ENCODE assay signal across 9 cellular contexts in the genomic region with DNA sequence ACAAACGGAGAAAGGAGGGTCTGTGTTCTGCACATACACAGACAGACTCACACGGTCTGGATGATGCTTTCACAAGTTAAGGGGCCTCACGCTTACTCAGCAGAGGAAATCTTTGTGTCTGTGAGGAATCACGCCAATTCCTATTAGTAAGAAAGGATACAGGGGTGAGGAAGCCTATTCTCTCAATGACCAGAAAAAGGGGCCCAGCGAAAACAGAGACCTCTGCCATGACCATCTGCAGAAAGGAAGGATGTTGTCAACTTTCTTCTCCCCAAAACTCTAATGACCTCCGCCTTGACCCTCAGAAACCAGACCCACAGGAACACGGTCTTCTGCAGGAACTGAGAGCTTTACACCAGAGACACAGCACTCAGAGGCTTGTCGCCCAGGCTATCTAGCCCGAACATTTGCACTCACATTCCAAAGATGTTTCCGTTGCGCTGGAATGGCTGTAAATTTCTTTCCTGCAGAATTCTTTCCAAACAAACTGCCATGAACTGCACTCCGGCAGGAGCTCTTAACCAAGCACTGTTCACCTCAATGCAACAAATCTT.
DNase-seq lines count a peak whose midpoint lies in the region; ATAC-seq and TF ChIP-seq lines count a peak whose summit lies in the region.
"Had no signal": no experiment of that assay in that cellular context is flagged by ENCODE, and none has a peak within 500 bp of the region (broad histone marks: within the 10 kb centered on the region; RNA-seq: fewer than 3 reads in every experiment).

No MANE protein-coding gene starts in this region.

- no TSS peak for BruUV-seq in MCF 10A (replicated peaks; lab: Mats Ljungman, UMichigan)

- POLR2A ChIA-PET in MCF 10A (lab: Yijun Ruan, JAX) = interaction anchor here (0.6 kb wide), 1 partner anchor 1846 kb away, joined by 4 read pairs; no protein-coding TSS in a partner anchor

- TF ChIP-seq CTCF in breast epithelium (IDR thresholded peaks at IDR 0.05) (no peak), MCF 10A (IDR thresholded peaks at IDR 0.05; ENCODE audit: unreplicated experiment) (no peak), fibroblast of pulmonary artery (IDR thresholded peaks at IDR 0.05; ENCODE audit: low read length, missing control alignments) (no peak), nephron progenitor cell (IDR thresholded peaks at IDR 0.05) (no peak)

- CTCF ChIA-PET in MCF 10A (lab: Yijun Ruan, JAX) = interaction anchor here (0.5 to 1.5 kb wide), 4 partner anchors 14 to 450 kb away, joined by 3 to 9 read pairs (median 4); no protein-coding TSS in a partner anchor

- no peaks in the 10 kb centered on the region for H3K9me3 ChIP-seq in breast epithelium

- H3K9me3 Mint-ChIP-seq in MCF 10A (ENCODE audit: unreplicated experiment) = no peaks in the 10 kb centered on the region
- H3K9me3 Mint-ChIP-seq in nephron progenitor cell = no peaks in the 10 kb centered on the region

- no peak for TF ChIP-seq POLR2A in breast epithelium (IDR thresholded peaks at IDR 0.05)
- TF ChIP-seq POLR2A in GM18505 (IDR thresholded peaks at IDR 0.05; ENCODE audit: borderline replicate concordance, extremely low read depth, insufficient read depth, insufficient read length) = no peak

- no peak overlapping the region for H3K4me3 Mint-ChIP-seq in MCF 10A (ENCODE audit: unreplicated experiment)
- peak overlapping the region; percentile 67 for H3K4me3 Mint-ChIP-seq in nephron progenitor cell

- H3K27ac ChIP-seq in breast epithelium = peak overlapping the region; percentile 49 to 68
- H3K27ac ChIP-seq: 22Rv1 had no signal

- ATAC-seq in GM18505 (IDR thresholded peaks at IDR 0.05; ENCODE audit: unreplicated experiment) = no peak
- ATAC-seq in HG03342 (IDR thresholded peaks at IDR 0.05; ENCODE audit: unreplicated experiment) = no peak

- H3K27me3 ChIP-seq in breast epithelium = peaks cover 0 to 3% of the 10 kb centered on the region in 2 donors

- H3K4me3 ChIP-seq in breast epithelium = peak overlapping the region; percentile 28 to 55 (median 36)
- peak overlapping the region; percentile 59 for H3K4me3 ChIP-seq in fibroblast of pulmonary artery (replicated peaks; ENCODE audit: low read depth, low read length)

- H3K36me3 Mint-ChIP-seq in MCF 10A (ENCODE audit: insufficient read depth, unreplicated experiment) (peaks cover 6% of the 10 kb centered on the region), nephron progenitor cell (ENCODE audit: low read depth) (peaks cover 9% of the 10 kb centered on the region)

- no peaks in the 10 kb centered on the region for H3K4me1 ChIP-seq in breast epithelium

- DNase-seq in breast epithelium (ENCODE audit: low spot score in 2 of 2) (no peak), MCF 10A (ENCODE audit: unreplicated experiment) (no peak), fibroblast of pulmonary artery (ENCODE audit: low read depth) (peak; percentile 89), nephron progenitor cell (peak; percentile 51), activated gamma-delta T cell treated with Interleukin-2 at 50 U/mL for 16 hours (no peak), NCI-H1694 (lab: John Stamatoyannopoulos, UW) (no peak)

- intact Hi-C loops in breast epithelium (cut with DNase I; ENCODE audit: low total_unique reads) (no loop called here), MCF 10A (cut with micrococcal nuclease) (no loop called here)

- H3K27me3 Mint-ChIP-seq in MCF 10A (ENCODE audit: insufficient read depth, unreplicated experiment) = no peaks in the 10 kb centered on the region
- H3K27me3 Mint-ChIP-seq in nephron progenitor cell (ENCODE audit: low read depth, poor library complexity) = no peaks in the 10 kb centered on the region

- H3K36me3 ChIP-seq in breast epithelium = no peaks in the 10 kb centered on the region

- H3K27ac Mint-ChIP-seq in MCF 10A (ENCODE audit: low read depth, unreplicated experiment) = no peak overlapping the region
- H3K27ac Mint-ChIP-seq in nephron progenitor cell = peak overlapping the region; percentile 97

- H3K4me1 Mint-ChIP-seq in MCF 10A (ENCODE audit: insufficient read depth, unreplicated experiment) (peaks cover 15% of the 10 kb centered on the region), nephron progenitor cell (peaks cover 73% of the 10 kb centered on the region)

Comparison
In these comparisons a context has a peak if more than half of its experiments do, and no peak if none do; other contexts are left out.
1. DNase-seq: peak in fibroblast of pulmonary artery (single experiment) and nephron progenitor cell (single experiment); none in breast epithelium (0 of 2), MCF 10A (single experiment), activated gamma-delta T cell treated with Interleukin-2 at 50 U/mL for 16 hours (single experiment) and NCI-H1694 (single experiment).